9 cellular contexts compared by ENCODE assay signal in genomic region chr6:158662607-158663464, GRCh38. TPM values are rescaled to one million over a fixed set of nuclear protein-coding genes. Genes with fewer than 3 reads are reported as not detected.
DNase-seq lines count a peak whose midpoint lies in the region; ATAC-seq and TF ChIP-seq lines count a peak whose summit lies in the region.
"Had no signal": no experiment of that assay in that cellular context is flagged by ENCODE, and none has a peak within 500 bp of the region (broad histone marks: within the 10 kb centered on the region; RNA-seq: fewer than 3 reads in every experiment).

No MANE protein-coding gene starts in this region.

- H3K27ac Mint-ChIP-seq in activated naive CD4-positive, alpha-beta T cell treated with anti-CD3 and anti-CD28 coated beads, Interleukin-2, amount 50 U/mL, for 24 hours: peak overlapping the region; percentile 91
- peak overlapping the region; percentile 17 to 81 for H3K27ac Mint-ChIP-seq in activated naive CD4-positive, alpha-beta T cell treated with anti-CD3 and anti-CD28 coated beads, Interleukin-2, amount 50 U/mL, for 72 hours

- H3K36me3 Mint-ChIP-seq in activated naive CD4-positive, alpha-beta T cell treated with anti-CD3 and anti-CD28 coated beads, Interleukin-2, amount 50 U/mL, for 24 hours: peaks cover 12% of the 10 kb centered on the region
- H3K36me3 Mint-ChIP-seq in activated naive CD4-positive, alpha-beta T cell treated with anti-CD3 and anti-CD28 coated beads, Interleukin-2, amount 50 U/mL, for 72 hours: peaks cover 38 to 53% of the 10 kb centered on the region in 2 donors

- H3K9me3 Mint-ChIP-seq in activated naive CD4-positive, alpha-beta T cell treated with anti-CD3 and anti-CD28 coated beads, Interleukin-2, amount 50 U/mL, for 24 hours: no peaks in the 10 kb centered on the region
- H3K9me3 Mint-ChIP-seq in activated naive CD4-positive, alpha-beta T cell treated with anti-CD3 and anti-CD28 coated beads, Interleukin-2, amount 50 U/mL, for 72 hours: no peaks in the 10 kb centered on the region

- no peak for DNase-seq in activated naive CD4-positive, alpha-beta T cell treated with anti-CD3 and anti-CD28 coated beads, Interleukin-2, amount 50 U/mL, for 16 hours
- no peak for DNase-seq in activated naive CD4-positive, alpha-beta T cell treated with anti-CD3 and anti-CD28 coated beads, Interleukin-2, amount 50 U/mL, for 72 hours (ENCODE audit: low spot score in 2 of 2)
- DNase-seq in left lung: no peak
- no peak for DNase-seq in upper lobe of right lung
- no peak for DNase-seq in effector CD4-positive, alpha-beta T cell
- DNase-seq in activated CD4-positive, alpha-beta T cell treated with anti-CD3 and anti-CD28 coated beads, Interleukin-2, amount 50 U/mL, for 48 hours: no peak
- DNase-seq: NCI-H446 treated with DMSO at 0.1 percent for 48 hours had no signal

- peak overlapping the region; percentile 83 for H3K4me3 Mint-ChIP-seq in activated naive CD4-positive, alpha-beta T cell treated with anti-CD3 and anti-CD28 coated beads, Interleukin-2, amount 50 U/mL, for 24 hours

- peak in 1 of 2 donors; percentile 34 for ATAC-seq in activated naive CD4-positive, alpha-beta T cell treated with anti-CD3 and anti-CD28 coated beads, Interleukin-2, amount 50 U/mL, for 72 hours
- ATAC-seq in left lung: peak; percentile 41
- no peak for ATAC-seq in upper lobe of right lung
- no peak for ATAC-seq in HG03135 (IDR thresholded peaks at IDR 0.05; ENCODE audit: unreplicated experiment)

- H3K27me3 Mint-ChIP-seq in activated naive CD4-positive, alpha-beta T cell treated with anti-CD3 and anti-CD28 coated beads, Interleukin-2, amount 50 U/mL, for 24 hours: no peaks in the 10 kb centered on the region

- TF ChIP-seq CTCF in left lung (IDR thresholded peaks at IDR 0.05) (no peak), upper lobe of right lung (IDR thresholded peaks at IDR 0.05) (no peak)

- H3K4me1 ChIP-seq in left lung (peaks cover 16 to 56% of the 10 kb centered on the region in 2 donors), upper lobe of right lung (peaks cover 39% of the 10 kb centered on the region)

- H3K27me3 ChIP-seq in left lung (no peaks in the 10 kb centered on the region), upper lobe of right lung (no peaks in the 10 kb centered on the region)

- intact Hi-C loops in left lung (cut with DNase I) (no loop called here), upper lobe of right lung (cut with DNase I) (no loop called here)

- H3K4me3 ChIP-seq in left lung (peak overlapping the region in 1 of 2 donors; percentile 17), upper lobe of right lung (peak overlapping the region; percentile 29)

- H3K36me3 ChIP-seq in left lung (no peaks in the 10 kb centered on the region), upper lobe of right lung (no peaks in the 10 kb centered on the region)

- peaks cover 42% of the 10 kb centered on the region for H3K4me1 Mint-ChIP-seq in activated naive CD4-positive, alpha-beta T cell treated with anti-CD3 and anti-CD28 coated beads, Interleukin-2, amount 50 U/mL, for 24 hours

- H3K9me3 ChIP-seq in left lung (no peaks in the 10 kb centered on the region), upper lobe of right lung (no peaks in the 10 kb centered on the region)

- H3K27ac ChIP-seq in left lung (peak overlapping the region; percentile 6 to 14), upper lobe of right lung (peak overlapping the region; percentile 76)

RNA-seq across cellular contexts. Expression of gene SYTL3, which starts 13.0 kb away (rescaled TPM):
- 100 to 1,000 TPM; 122 to 143 TPM for total RNA-seq in activated naive CD4-positive, alpha-beta T cell treated with anti-CD3 and anti-CD28 coated beads, Interleukin-2, amount 50 U/mL, for 72 hours
- total RNA-seq in left lung: 1 to 10 TPM; 6.5 to 9.1 TPM
- total RNA-seq in upper lobe of right lung: 8.7 TPM

RNA-seq across cellular contexts. Expression of gene DYNLT1, which starts 18.3 kb away (rescaled TPM):
- 10 to 100 TPM; 51.4 to 91.0 TPM for total RNA-seq in activated naive CD4-positive, alpha-beta T cell treated with anti-CD3 and anti-CD28 coated beads, Interleukin-2, amount 50 U/mL, for 72 hours
- 100 to 1,000 TPM; 147 to 163 TPM for total RNA-seq in left lung
- total RNA-seq in upper lobe of right lung: 104 TPM

Comparison
In these comparisons a context has a peak if more than half of its experiments do, and no peak if none do; other contexts are left out.
1. RNA of gene SYTL3, which starts 13.0 kb away (total RNA-seq): 122 to 143 TPM in activated naive CD4-positive, alpha-beta T cell treated with anti-CD3 and anti-CD28 coated beads, Interleukin-2, amount 50 U/mL, for 72 hours; 6.5 to 9.1 TPM in left lung and 8.7 TPM in upper lobe of right lung (single experiment); every median in the first group is over 10 times any median in the second.